In genomic region chr11:46010100-46010499, GRCh38 we compare ENCODE assay signal across 16 cellular contexts.
DNase-seq lines count a peak whose midpoint lies in the region; ATAC-seq and TF ChIP-seq lines count a peak whose summit lies in the region.
"Had no signal": no experiment of that assay in that cellular context is flagged by ENCODE, and none has a peak within 500 bp of the region (broad histone marks: within the 10 kb centered on the region; RNA-seq: fewer than 3 reads in every experiment).

No MANE protein-coding gene starts in this region.

- H2BK120ac ChIP-seq in IMR-90 (ENCODE audit: low read depth, low read length), result no peak overlapping the region

- H4K8ac ChIP-seq in IMR-90 (ENCODE audit: low read depth in 2 of 2, low read length in 2 of 2), result no peak overlapping the region

- no peak overlapping the region for H2BK20ac ChIP-seq in IMR-90 (ENCODE audit: low read depth, low read length)

- H3K4me1 Mint-ChIP-seq in CD4-positive, alpha-beta T cell (ENCODE audit: low read depth), result peaks cover 4% of the 10 kb centered on the region
- peaks cover 24% of the 10 kb centered on the region for H3K4me1 Mint-ChIP-seq in central memory CD8-positive, alpha-beta T cell
- H3K4me1 Mint-ChIP-seq in activated naive CD4-positive, alpha-beta T cell treated with anti-CD3 and anti-CD28 coated beads, Interleukin-2, amount 10 ng/mL, durations not matched to agents 7 days and 5 days, result no peaks in the 10 kb centered on the region

- no peak overlapping the region for H2AFZ ChIP-seq in IMR-90 (replicated peaks; ENCODE audit: low read length, poor library complexity)

- peak overlapping the region; percentile 10 for H3K27ac Mint-ChIP-seq in CD4-positive, alpha-beta T cell
- H3K27ac Mint-ChIP-seq in central memory CD8-positive, alpha-beta T cell (ENCODE audit: low read depth), result peak overlapping the region; percentile 30
- no peak overlapping the region for H3K27ac Mint-ChIP-seq in activated naive CD4-positive, alpha-beta T cell treated with anti-CD3 and anti-CD28 coated beads, Interleukin-2, amount 10 ng/mL, durations not matched to agents 7 days and 5 days

- intact Hi-C loops in CD4-positive, alpha-beta T cell (cut with DNase I, micrococcal nuclease), result no loop called here
- intact Hi-C loops in IMR-90 (cut with micrococcal nuclease), result no loop called here

- H2BK5ac ChIP-seq in IMR-90 (ENCODE audit: low read depth, low read length, poor library complexity, severe bottlenecking), result no peak overlapping the region

- no peaks in the 10 kb centered on the region for H3K9me3 ChIP-seq in CD4-positive, alpha-beta T cell (ENCODE audit: control insufficient read depth, low read length)
- no peaks in the 10 kb centered on the region for H3K9me3 ChIP-seq in IMR-90 (ENCODE audit: control insufficient read depth, insufficient read depth, low read length)
- H3K9me3 ChIP-seq: BE2C, HAP-1 had no signal

- H3K9ac ChIP-seq in IMR-90 (ENCODE audit: low read depth, low read length), result no peak overlapping the region

- H3K23ac ChIP-seq in IMR-90 (ENCODE audit: low read depth, low read length), result no peak overlapping the region

- no peak for ATAC-seq in CD4-positive, alpha-beta T cell (ENCODE audit: poor library complexity)
- ATAC-seq in IMR-90 (ENCODE audit: low read depth) (no peak), GM18519 (IDR thresholded peaks at IDR 0.05; ENCODE audit: low FRiP score, unreplicated experiment) (no peak)
- ATAC-seq in central memory CD8-positive, alpha-beta T cell (replicated peaks; ENCODE audit: extremely low read depth, poor library complexity, severe bottlenecking), result no peak

- no peak for TF ChIP-seq RAD21 in IMR-90 (IDR thresholded peaks at IDR 0.05; ENCODE audit: low read length)

- no peaks in the 10 kb centered on the region for H3K27me3 Mint-ChIP-seq in CD4-positive, alpha-beta T cell
- no peaks in the 10 kb centered on the region for H3K27me3 Mint-ChIP-seq in central memory CD8-positive, alpha-beta T cell
- no peaks in the 10 kb centered on the region for H3K27me3 Mint-ChIP-seq in activated naive CD4-positive, alpha-beta T cell treated with anti-CD3 and anti-CD28 coated beads, Interleukin-2, amount 10 ng/mL, durations not matched to agents 7 days and 5 days
- H3K27me3 Mint-ChIP-seq: CD4-positive, CD25-positive, alpha-beta regulatory T cell had no signal

- H3K4me2 ChIP-seq in IMR-90 (ENCODE audit: low read depth, low read length), result no peak overlapping the region

- H2AK5ac ChIP-seq in IMR-90 (ENCODE audit: low read depth, low read length), result no peak overlapping the region

- H4K20me1 ChIP-seq in IMR-90 (ENCODE audit: insufficient read depth, low read length), result peaks cover 10% of the 10 kb centered on the region; the same call in 1 of the 2 replicates

- no peak overlapping the region for H3K27ac ChIP-seq in CD4-positive, alpha-beta T cell (ENCODE audit: low read depth, low read length)
- no peak overlapping the region for H3K27ac ChIP-seq in IMR-90 (ENCODE audit: insufficient read depth, low read length)
- H3K27ac ChIP-seq: HL-60 had no signal

- H3K27me3 ChIP-seq in CD4-positive, alpha-beta T cell (ENCODE audit: control insufficient read depth, insufficient read depth, low read length), result no peaks in the 10 kb centered on the region
- H3K27me3 ChIP-seq in IMR-90 (ENCODE audit: control insufficient read depth, insufficient read depth, low read length), result no peaks in the 10 kb centered on the region
- H3K27me3 ChIP-seq: BE2C had no signal

- POLR2A ChIA-PET in CD4-positive, alpha-beta T cell (lab: Charles Lee), result no interaction called here
- POLR2A ChIA-PET in IMR-90 (lab: Charles Lee; ENCODE audit: unreplicated experiment), result no interaction called here

- H3K4me1 ChIP-seq in IMR-90 (ENCODE audit: control insufficient read depth, insufficient read depth, low read length), result no peaks in the 10 kb centered on the region
- H3K4me1 ChIP-seq: BE2C had no signal

- no TSS peak for BruUV-seq in IMR-90 (replicated peaks; lab: Mats Ljungman, UMichigan)

- no peak for TF ChIP-seq CTCF in CD4-positive, alpha-beta T cell (IDR thresholded peaks at IDR 0.05)
- no peak for TF ChIP-seq CTCF in IMR-90 (conservative IDR thresholded peaks at IDR 0.05; ENCODE audit: low read depth, low read length)

- H3K14ac ChIP-seq in IMR-90 (replicated peaks; ENCODE audit: low read depth, low read length), result no peak overlapping the region

- no peaks in the 10 kb centered on the region for H3K36me3 Mint-ChIP-seq in CD4-positive, alpha-beta T cell (ENCODE audit: low read depth)
- peaks cover 4% of the 10 kb centered on the region for H3K36me3 Mint-ChIP-seq in central memory CD8-positive, alpha-beta T cell (ENCODE audit: insufficient read depth)
- H3K36me3 Mint-ChIP-seq in activated naive CD4-positive, alpha-beta T cell treated with anti-CD3 and anti-CD28 coated beads, Interleukin-2, amount 10 ng/mL, durations not matched to agents 7 days and 5 days, result no peaks in the 10 kb centered on the region

- no peak overlapping the region for H3K4me3 Mint-ChIP-seq in CD4-positive, alpha-beta T cell
- no peak overlapping the region for H3K4me3 Mint-ChIP-seq in central memory CD8-positive, alpha-beta T cell
- no peak overlapping the region for H3K4me3 Mint-ChIP-seq in activated naive CD4-positive, alpha-beta T cell treated with anti-CD3 and anti-CD28 coated beads, Interleukin-2, amount 10 ng/mL, durations not matched to agents 7 days and 5 days
- H3K4me3 Mint-ChIP-seq: CD4-positive, CD25-positive, alpha-beta regulatory T cell had no signal

- no peak for DNase-seq in CD4-positive, alpha-beta T cell
- DNase-seq in IMR-90 (no peak), NCI-H2227 treated with DMSO at 0.1 percent for 48 hours (lab: John Stamatoyannopoulos, UW) (no peak)
- no peak for DNase-seq in central memory CD8-positive, alpha-beta T cell (ENCODE audit: low spot score in 2 of 2)
- DNase-seq in activated naive CD4-positive, alpha-beta T cell treated with anti-CD3 and anti-CD28 coated beads, Interleukin-2, amount 10 ng/mL, durations not matched to agents 7 days and 5 days, result no peak
- DNase-seq: ACHN; BE2C; C1 segment of cervical spinal cord; CD4-positive, CD25-positive, alpha-beta regulatory T cell; DMS153; DMS79; GF-D8; KBM-7 had no signal

- H3K4me3 ChIP-seq in IMR-90 (ENCODE audit: insufficient read depth, low read depth, low read length), result no peak overlapping the region
- H3K4me3 ChIP-seq: HAP-1 had no signal

- TF ChIP-seq POLR2A in IMR-90 (IDR thresholded peaks at IDR 0.05; ENCODE audit: low read depth, low read length), result no peak

- no peak overlapping the region for H3K56ac ChIP-seq in IMR-90 (ENCODE audit: extremely low read depth, insufficient read depth, low read length)

- no peak overlapping the region for H4K5ac ChIP-seq in IMR-90 (ENCODE audit: low read depth, low read length)

- WGBS in IMR-90 (ENCODE audit: extremely low coverage in 2 of 2, insufficient read length in 1 of 2), 2 experiments, result no CpG with 5 or more reads among the region's 1 CpG

- H3K4ac ChIP-seq in IMR-90 (ENCODE audit: low read depth, low read length), result no peak overlapping the region

- H3K36me3 ChIP-seq in IMR-90 (ENCODE audit: control insufficient read depth, insufficient read depth, low read length), result no peaks in the 10 kb centered on the region; the same call in 1 of the 2 replicates
- H3K36me3 ChIP-seq: BE2C, HAP-1 had no signal

- no peaks in the 10 kb centered on the region; the same call in 1 of the 2 replicates for H3K9me1 ChIP-seq in IMR-90 (ENCODE audit: insufficient read depth, low read length)

- H3K18ac ChIP-seq in IMR-90 (ENCODE audit: low read depth, low read length), result no peak overlapping the region

- peaks cover 13 to 14% of the 10 kb centered on the region in 2 experiments; a peak in 3 of 4 replicates for H3K79me1 ChIP-seq in IMR-90 (ENCODE audit: low read depth in 1 of 2, low read length in 2 of 2)

- in situ Hi-C loops in IMR-90 (cut with MboI; ENCODE audit: low sequenced_read_pairs), result no loop called here

- H4K91ac ChIP-seq in IMR-90 (ENCODE audit: insufficient read depth, low read depth, low read length), result no peak overlapping the region

- dilution Hi-C loops in IMR-90 (cut with HindIII; ENCODE audit: low sequenced_read_pairs, unreplicated experiment), result no loop called here

- H3K9me3 Mint-ChIP-seq in CD4-positive, alpha-beta T cell, result no peaks in the 10 kb centered on the region
- H3K9me3 Mint-ChIP-seq in central memory CD8-positive, alpha-beta T cell, result no peaks in the 10 kb centered on the region
- peaks cover 2% of the 10 kb centered on the region for H3K9me3 Mint-ChIP-seq in activated naive CD4-positive, alpha-beta T cell treated with anti-CD3 and anti-CD28 coated beads, Interleukin-2, amount 10 ng/mL, durations not matched to agents 7 days and 5 days

- H2AK9ac ChIP-seq in IMR-90 (replicated peaks; ENCODE audit: low read depth, low read length, poor library complexity), result no peak overlapping the region

- CTCF ChIA-PET in CD4-positive, alpha-beta T cell (lab: Charles Lee), result no interaction called here
- CTCF ChIA-PET in IMR-90 (lab: Yijun Ruan, JAX), result no interaction called here
- CTCF ChIA-PET in activated naive CD4-positive, alpha-beta T cell treated with anti-CD3 and anti-CD28 coated beads, Interleukin-2, amount 10 ng/mL, durations not matched to agents 7 days and 5 days (lab: Charles Lee), result no interaction called here

- no peak overlapping the region for H2BK15ac ChIP-seq in IMR-90 (ENCODE audit: low read depth, low read length)

TF ChIP-seq in IMR-90, 13 proteins besides CTCF, POLR2A, EP300 and RAD21:
- TF ChIP-seq MAFK (IDR thresholded peaks at IDR 0.05; ENCODE audit: low read depth, low read length), result 0 out of 2 replicates have a peak, but pooled peaks have one; percentile 18
- no peak for TF ChIP-seq MAZ (IDR thresholded peaks at IDR 0.05; ENCODE audit: borderline replicate concordance, low read depth, low read length)
